Comparison of ENCODE assay signal across 8 cellular contexts in the genomic region with DNA sequence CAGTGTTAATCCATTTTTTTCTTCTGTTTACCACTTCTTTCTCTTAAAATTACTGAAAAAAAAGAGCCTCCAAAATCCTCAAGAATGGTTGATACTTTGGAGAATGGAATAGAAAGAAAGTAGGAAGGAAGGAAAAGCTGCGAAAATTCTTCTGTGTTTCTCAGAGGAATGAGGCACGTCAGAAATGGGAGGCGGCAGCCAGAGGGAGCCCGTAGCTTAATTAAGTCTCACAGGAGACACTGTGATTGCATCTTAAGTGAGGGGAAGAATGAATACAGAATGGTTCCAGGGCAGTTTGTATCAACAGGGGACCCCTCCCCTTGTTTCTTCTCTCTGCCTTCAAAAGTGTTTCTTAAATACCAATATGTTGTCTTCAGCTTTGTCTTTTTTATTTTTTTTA.
DNase-seq lines count a peak whose midpoint lies in the region; FAIRE-seq and TF ChIP-seq lines count a peak whose summit lies in the region.

No MANE protein-coding gene starts in this region.

- WGBS in H9 (ENCODE audit: extremely low coverage, insufficient read length, low lambda C conversion rate): no CpG with 5 or more reads among the region's 4 CpGs
- WGBS in hepatocyte (ENCODE audit: low lambda C conversion rate, missing lambda C conversion rate): 36% methylated on average over 4 of the region's 4 CpGs

- intact Hi-C loops in PC-9 (cut with micrococcal nuclease; ENCODE audit: unreplicated experiment): no loop called here

- no peaks in the 10 kb centered on the region for H3F3A ChIP-seq in PC-9 (ENCODE audit: insufficient read depth, low read depth)

- H3K4me2 ChIP-seq in H9 (ENCODE audit: insufficient read depth, insufficient read length, low read length) (no peak overlapping the region), PC-9 (no peak overlapping the region), hepatocyte (peak overlapping the region; percentile 46)

- H4K20me1 ChIP-seq in H9 (ENCODE audit: control insufficient read depth, insufficient read depth, insufficient read length) (no peaks in the 10 kb centered on the region), PC-9 (ENCODE audit: insufficient read depth) (no peaks in the 10 kb centered on the region), hepatocyte (ENCODE audit: insufficient read depth, poor library complexity, severe bottlenecking) (no peaks in the 10 kb centered on the region)

- peaks cover 18 to 21% of the 10 kb centered on the region in 2 experiments for H3K4me1 Mint-ChIP-seq in H9

- TF ChIP-seq CTCF in H9 (conservative IDR thresholded peaks at IDR 0.05) (peak; percentile 69), PC-9 (conservative IDR thresholded peaks at IDR 0.05) (peak; percentile 43), hepatocyte (IDR thresholded peaks at IDR 0.05; ENCODE audit: poor library complexity) (peak; percentile 67)

- CTCF ChIA-PET in PC-9 (lab: Charles Lee): no interaction called here

- no peak overlapping the region for H2BK15ac ChIP-seq in H9 (ENCODE audit: low read depth, low read length)

- no peak overlapping the region for H3K27ac Mint-ChIP-seq in H9

- H3K27ac ChIP-seq in H9 (ENCODE audit: insufficient read length, low read depth, low read length) (no peak overlapping the region), PC-9 (no peak overlapping the region), hepatocyte (no peak overlapping the region)

- H3K4ac ChIP-seq in H9 (ENCODE audit: low read depth, low read length): no peak overlapping the region

- H2AFZ ChIP-seq in H9 (ENCODE audit: low read length) (no peak overlapping the region), PC-9 (no peak overlapping the region), hepatocyte (no peak overlapping the region)

- H3K18ac ChIP-seq in H9 (ENCODE audit: insufficient read length, low read depth, low read length): no peak overlapping the region

- H3K23ac ChIP-seq in H9 (ENCODE audit: insufficient read length, low read depth, low read length): no peak overlapping the region

- no peaks in the 10 kb centered on the region for H3K27me3 ChIP-seq in H9 (ENCODE audit: insufficient read depth, low read length)
- H3K27me3 ChIP-seq in PC-9 (ENCODE audit: insufficient read depth, low read depth): no peaks in the 10 kb centered on the region
- no peaks in the 10 kb centered on the region for H3K27me3 ChIP-seq in hepatocyte

- H3K56ac ChIP-seq in H9 (ENCODE audit: insufficient read length, low read depth, low read length): no peak overlapping the region

- POLR2A ChIA-PET in PC-9 (lab: Charles Lee; ENCODE audit: unreplicated experiment): no interaction called here

- no peaks in the 10 kb centered on the region for H3K36me3 Mint-ChIP-seq in H9 (ENCODE audit: insufficient read depth in 1 of 3, low read depth in 3 of 3)

- no peaks in the 10 kb centered on the region; the same call in 1 of the 2 replicates for H3K27me3 Mint-ChIP-seq in H9 (ENCODE audit: low read depth)

- no peak overlapping the region for H2BK120ac ChIP-seq in H9 (ENCODE audit: low read depth, low read length, poor library complexity, severe bottlenecking)

- H3K36me3 ChIP-seq in PC-9 (ENCODE audit: low read depth): no peaks in the 10 kb centered on the region
- H3K36me3 ChIP-seq in hepatocyte (replicated peaks; ENCODE audit: insufficient read depth, low read depth): no peaks in the 10 kb centered on the region

- no TSS peak for BruUV-seq in PC-9 (replicated peaks; lab: Mats Ljungman, UMichigan)

- no peak overlapping the region for H4K8ac ChIP-seq in H9 (replicated peaks; ENCODE audit: insufficient read length, low read depth, low read length)

- H3K79me1 ChIP-seq in H9 (ENCODE audit: insufficient read depth, low read depth, low read length, poor library complexity, severe bottlenecking): no peaks in the 10 kb centered on the region

- H2BK5ac ChIP-seq in H9 (ENCODE audit: insufficient read length, low read length): no peak overlapping the region

- no peak for FAIRE-seq in H54 (lab: Jason Lieb, UNC)

- no peak overlapping the region for H2BK20ac ChIP-seq in H9 (ENCODE audit: low read depth, low read length, poor library complexity, severe bottlenecking)

- no peak overlapping the region for H3T11ph ChIP-seq in H9 (ENCODE audit: low read length)

- in situ Hi-C loops in ACHN (cut with HindIII; ENCODE audit: low pct_ligation_motif_present, low pct_unique_long_range_greater_than_20kb, low sequenced_read_pairs): no loop called here

- H3K9me3 Mint-ChIP-seq in H9: no peaks in the 10 kb centered on the region

- H3K9me2 ChIP-seq in PC-9 (ENCODE audit: insufficient read depth) (no peaks in the 10 kb centered on the region), hepatocyte (replicated peaks; ENCODE audit: insufficient read depth) (no peaks in the 10 kb centered on the region)

- no peaks in the 10 kb centered on the region for H3K23me2 ChIP-seq in H9 (ENCODE audit: insufficient read length, low read depth, low read length, poor library complexity, severe bottlenecking)

- H3K79me2 ChIP-seq in H9 (ENCODE audit: insufficient read depth, low read length) (no peaks in the 10 kb centered on the region), PC-9 (ENCODE audit: low read depth) (no peaks in the 10 kb centered on the region), hepatocyte (no peaks in the 10 kb centered on the region)

- H3K4me3 Mint-ChIP-seq in H9: no peak overlapping the region

- H3K9me3 ChIP-seq in H9 (ENCODE audit: control insufficient read depth, low read depth, low read length) (no peaks in the 10 kb centered on the region), PC-9 (ENCODE audit: insufficient read depth, low read depth) (no peaks in the 10 kb centered on the region; the same call in 1 of the 2 replicates), hepatocyte (ENCODE audit: low read depth) (no peaks in the 10 kb centered on the region)

- no peak overlapping the region for H2AK5ac ChIP-seq in H9 (ENCODE audit: insufficient read length, low read length)

- no peak overlapping the region for H3K4me3 ChIP-seq in PC-9
- H3K4me3 ChIP-seq in hepatocyte: no peak overlapping the region

- H3K4me1 ChIP-seq in H9 (ENCODE audit: insufficient read depth, low read length) (peaks cover 6% of the 10 kb centered on the region; the same call in 1 of the 2 replicates), PC-9 (replicated peaks; ENCODE audit: insufficient read depth) (no peaks in the 10 kb centered on the region), hepatocyte (ENCODE audit: insufficient read depth) (peaks cover 2% of the 10 kb centered on the region)

- no peak overlapping the region for H4K5ac ChIP-seq in H9 (ENCODE audit: insufficient read length, low read depth, low read length)

- no peak overlapping the region for H3K9ac ChIP-seq in H9 (ENCODE audit: extremely low read depth, insufficient read length, low read length)

- TF ChIP-seq POLR2A in H54 (IDR thresholded peaks at IDR 0.05; ENCODE audit: low read depth, low read length): no peak

- no peak overlapping the region for H2BK12ac ChIP-seq in H9 (ENCODE audit: insufficient read length, low read depth, low read length)

- no peak overlapping the region for H3K14ac ChIP-seq in H9 (ENCODE audit: insufficient read depth, low read length)

- no peak overlapping the region for H4K91ac ChIP-seq in H9 (ENCODE audit: insufficient read length, low read depth, low read length)

- DNase-seq in ACHN (peak; percentile 43), H9 (peak; percentile 45), PC-9 (no peak), hepatocyte (ENCODE audit: low spot score) (peak; percentile 67), activated T-cell treated with anti-CD3 and anti-CD28 coated beads for 4 hours (no peak), NCI-H226 (no peak), H54 (ENCODE audit: insufficient read length, low spot score) (no peak), NCI-H1417 treated with DMSO at 0.1 percent for 48 hours (lab: John Stamatoyannopoulos, UW) (no peak)

Comparison
In these comparisons a context has a peak if more than half of its experiments do, and no peak if none do; other contexts are left out.
1. DNase-seq: peak in ACHN (single experiment), H9 (single experiment) and hepatocyte (single experiment); none in PC-9 (0 of 2), activated T-cell treated with anti-CD3 and anti-CD28 coated beads for 4 hours (single experiment), NCI-H226 (single experiment), H54 (single experiment) and NCI-H1417 treated with DMSO at 0.1 percent for 48 hours (single experiment).
2. Peak in every context shown above with its lines, with median percentiles within 50 percentile points of each other: CTCF ChIP-seq.